1 cellular context compared by ENCODE assay signal in genomic region chr11:76236092-76237026, GRCh38.
TF ChIP-seq lines count a peak whose summit lies in the region.

No MANE protein-coding gene starts in this region.

TF ChIP-seq in WTC11, 78 proteins besides CTCF, POLR2A, EP300 and RAD21 (continued from another document and continues in another):
- TF ChIP-seq E2F4 (CRISPR knock-in tag; IDR thresholded peaks at IDR 0.05; ENCODE audit: borderline replicate concordance, low read depth) (no peak), ZNF232 (CRISPR knock-in tag; IDR thresholded peaks at IDR 0.05) (no peak), MYBL2 (CRISPR knock-in tag; IDR thresholded peaks at IDR 0.05) (no peak), EMX1 (CRISPR knock-in tag; IDR thresholded peaks at IDR 0.05) (no peak), PREB (CRISPR knock-in tag; IDR thresholded peaks at IDR 0.05; ENCODE audit: borderline replicate concordance) (no peak), ZNF425 (CRISPR knock-in tag; conservative IDR thresholded peaks at IDR 0.05) (no peak), JAZF1 (CRISPR knock-in tag; IDR thresholded peaks at IDR 0.05) (no peak), MLX (CRISPR knock-in tag; IDR thresholded peaks at IDR 0.05) (no peak), ZSCAN18 (CRISPR knock-in tag; IDR thresholded peaks at IDR 0.05) (no peak), ZBTB43 (CRISPR knock-in tag; IDR thresholded peaks at IDR 0.05) (no peak), NR1H2 (CRISPR knock-in tag; IDR thresholded peaks at IDR 0.05) (no peak), FOXJ3 (CRISPR knock-in tag; IDR thresholded peaks at IDR 0.05; ENCODE audit: borderline replicate concordance) (no peak), ZMAT4 (CRISPR knock-in tag; IDR thresholded peaks at IDR 0.05) (no peak), SMAD4 (CRISPR knock-in tag; IDR thresholded peaks at IDR 0.05) (peak; percentile 68; the same call in 1 of the 2 replicates), E2F5 (CRISPR knock-in tag; IDR thresholded peaks at IDR 0.05) (no peak), ZNF416 (CRISPR knock-in tag; IDR thresholded peaks at IDR 0.05) (no peak), AR (CRISPR knock-in tag; IDR thresholded peaks at IDR 0.05) (no peak), ZNF281 (CRISPR knock-in tag; IDR thresholded peaks at IDR 0.05) (no peak), GABPB1 (CRISPR knock-in tag; IDR thresholded peaks at IDR 0.05) (no peak), ZNF263 (CRISPR knock-in tag; IDR thresholded peaks at IDR 0.05; ENCODE audit: low read depth) (peak; percentile 61), GRHL2 (CRISPR knock-in tag; IDR thresholded peaks at IDR 0.05; ENCODE audit: insufficient replicate concordance, severe bottlenecking) (no peak), CBFB (CRISPR knock-in tag; IDR thresholded peaks at IDR 0.05; ENCODE audit: low read depth) (no peak), NR3C1 (CRISPR knock-in tag; conservative IDR thresholded peaks at IDR 0.05; ENCODE audit: low read depth) (no peak), ERG (CRISPR knock-in tag; IDR thresholded peaks at IDR 0.05) (no peak), FOXP4 (CRISPR knock-in tag; IDR thresholded peaks at IDR 0.05) (peak; percentile 60; the same call in 1 of the 2 replicates), ATF3 (CRISPR knock-in tag; conservative IDR thresholded peaks at IDR 0.05) (no peak), ATF2 (CRISPR knock-in tag; IDR thresholded peaks at IDR 0.05; ENCODE audit: borderline replicate concordance, low read depth) (no peak), SMAD3 (CRISPR knock-in tag; IDR thresholded peaks at IDR 0.05; ENCODE audit: borderline replicate concordance) (peak; percentile 23; the same call in 1 of the 2 replicates), ZNF671 (CRISPR knock-in tag; IDR thresholded peaks at IDR 0.05) (no peak), TCF7 (CRISPR knock-in tag; IDR thresholded peaks at IDR 0.05; ENCODE audit: low read depth) (no peak), ATF6 (CRISPR knock-in tag; IDR thresholded peaks at IDR 0.05) (no peak)
